Comparison of ENCODE assay signal across 8 cellular contexts in genomic region chr1:27392778-27393635, GRCh38. TPM values are rescaled to one million over a fixed set of nuclear protein-coding genes. Genes with fewer than 3 reads are reported as not detected.
DNase-seq lines count a peak whose midpoint lies in the region; ATAC-seq and TF ChIP-seq lines count a peak whose summit lies in the region.

No MANE protein-coding gene starts in this region.

- no peak overlapping the region for H3K27ac Mint-ChIP-seq in activated naive CD4-positive, alpha-beta T cell treated with anti-CD3 and anti-CD28 coated beads, Interleukin-2, amount 10 ng/mL, durations not matched to agents 7 days and 5 days
- peak overlapping the region in 1 of 2 donors; percentile 88 for H3K27ac Mint-ChIP-seq in activated naive CD4-positive, alpha-beta T cell treated with anti-CD3 and anti-CD28 coated beads, Interleukin-2, amount 50 U/mL, for 72 hours
- H3K27ac Mint-ChIP-seq in T-helper 17 cell (peak overlapping the region; percentile 90), glutamatergic neuron (ENCODE audit: unreplicated experiment) (no peak overlapping the region)
- H3K27ac Mint-ChIP-seq in stimulated activated naive B cell treated with anti-CD40 and anti-IgM and Interleukin-4, amounts not matched to agents 10 μg/mL and 1 μg/mL and 100 μg/mL, for 72 hours = peak overlapping the region; percentile 82

- CTCF ChIA-PET in activated naive CD4-positive, alpha-beta T cell treated with anti-CD3 and anti-CD28 coated beads, Interleukin-2, amount 10 ng/mL, durations not matched to agents 7 days and 5 days (lab: Charles Lee) = interaction anchor here (1.0 to 19.8 kb wide), 3 partner anchors 61 to 213 kb away, joined by 3 to 536 read pairs (median 6); no protein-coding TSS in a partner anchor

- H3K9me3 Mint-ChIP-seq in activated naive CD4-positive, alpha-beta T cell treated with anti-CD3 and anti-CD28 coated beads, Interleukin-2, amount 10 ng/mL, durations not matched to agents 7 days and 5 days = no peaks in the 10 kb centered on the region
- no peaks in the 10 kb centered on the region for H3K9me3 Mint-ChIP-seq in activated naive CD4-positive, alpha-beta T cell treated with anti-CD3 and anti-CD28 coated beads, Interleukin-2, amount 50 U/mL, for 72 hours
- no peaks in the 10 kb centered on the region for H3K9me3 Mint-ChIP-seq in glutamatergic neuron (ENCODE audit: unreplicated experiment)
- H3K9me3 Mint-ChIP-seq in stimulated activated naive B cell treated with anti-CD40 and anti-IgM and Interleukin-4, amounts not matched to agents 10 μg/mL and 1 μg/mL and 100 μg/mL, for 72 hours = no peaks in the 10 kb centered on the region

- no peak for TF ChIP-seq CTCF in glutamatergic neuron (IDR thresholded peaks at IDR 0.05; ENCODE audit: partially characterized antibody, unreplicated experiment)

- ATAC-seq in activated naive CD4-positive, alpha-beta T cell treated with anti-CD3 and anti-CD28 coated beads, Interleukin-2, amount 50 U/mL, for 72 hours = no peak
- ATAC-seq in T-helper 17 cell = no peak
- ATAC-seq in stimulated activated naive B cell treated with anti-CD40 and anti-IgM and Interleukin-4, amounts not matched to agents 10 μg/mL and 1 μg/mL and 100 μg/mL, for 72 hours (replicated peaks) = peak in 1 of 2 donors; percentile 19

- H3K36me3 Mint-ChIP-seq in activated naive CD4-positive, alpha-beta T cell treated with anti-CD3 and anti-CD28 coated beads, Interleukin-2, amount 10 ng/mL, durations not matched to agents 7 days and 5 days = no peaks in the 10 kb centered on the region
- H3K36me3 Mint-ChIP-seq in activated naive CD4-positive, alpha-beta T cell treated with anti-CD3 and anti-CD28 coated beads, Interleukin-2, amount 50 U/mL, for 72 hours = no peaks in the 10 kb centered on the region
- H3K36me3 Mint-ChIP-seq in T-helper 17 cell (ENCODE audit: low read depth) (no peaks in the 10 kb centered on the region), glutamatergic neuron (ENCODE audit: unreplicated experiment) (no peaks in the 10 kb centered on the region)
- no peaks in the 10 kb centered on the region for H3K36me3 Mint-ChIP-seq in stimulated activated naive B cell treated with anti-CD40 and anti-IgM and Interleukin-4, amounts not matched to agents 10 μg/mL and 1 μg/mL and 100 μg/mL, for 72 hours

- H3K27me3 Mint-ChIP-seq in activated naive CD4-positive, alpha-beta T cell treated with anti-CD3 and anti-CD28 coated beads, Interleukin-2, amount 10 ng/mL, durations not matched to agents 7 days and 5 days = peaks cover 35% of the 10 kb centered on the region
- H3K27me3 Mint-ChIP-seq in T-helper 17 cell (no peaks in the 10 kb centered on the region), glutamatergic neuron (ENCODE audit: unreplicated experiment) (peaks cover 10% of the 10 kb centered on the region)
- peaks cover 0 to 3% of the 10 kb centered on the region in 2 donors for H3K27me3 Mint-ChIP-seq in stimulated activated naive B cell treated with anti-CD40 and anti-IgM and Interleukin-4, amounts not matched to agents 10 μg/mL and 1 μg/mL and 100 μg/mL, for 72 hours

- H3K4me3 Mint-ChIP-seq in activated naive CD4-positive, alpha-beta T cell treated with anti-CD3 and anti-CD28 coated beads, Interleukin-2, amount 10 ng/mL, durations not matched to agents 7 days and 5 days = peak overlapping the region; percentile 71
- peak overlapping the region; percentile 92 for H3K4me3 Mint-ChIP-seq in T-helper 17 cell
- peak overlapping the region; percentile 82 for H3K4me3 Mint-ChIP-seq in glutamatergic neuron (ENCODE audit: unreplicated experiment)
- peak overlapping the region; percentile 87 to 93 for H3K4me3 Mint-ChIP-seq in stimulated activated naive B cell treated with anti-CD40 and anti-IgM and Interleukin-4, amounts not matched to agents 10 μg/mL and 1 μg/mL and 100 μg/mL, for 72 hours

- DNase-seq in activated naive CD4-positive, alpha-beta T cell treated with anti-CD3 and anti-CD28 coated beads, Interleukin-2, amount 10 ng/mL, durations not matched to agents 7 days and 5 days = no peak
- DNase-seq in activated naive CD4-positive, alpha-beta T cell treated with anti-CD3 and anti-CD28 coated beads, Interleukin-2, amount 50 U/mL, for 72 hours (ENCODE audit: low spot score in 2 of 2) = no peak
- DNase-seq in T-helper 17 cell (no peak), glutamatergic neuron (peak; percentile 35), A172 (ENCODE audit: low spot score) (no peak), putamen (ENCODE audit: low spot score) (no peak), DMS 273 (lab: John Stamatoyannopoulos, UW; ENCODE audit: unreplicated experiment) (no peak)
- DNase-seq in stimulated activated naive B cell treated with anti-CD40 and anti-IgM and Interleukin-4, amounts not matched to agents 10 μg/mL and 1 μg/mL and 100 μg/mL, for 72 hours = no peak

- peaks cover 22% of the 10 kb centered on the region for H3K4me1 Mint-ChIP-seq in activated naive CD4-positive, alpha-beta T cell treated with anti-CD3 and anti-CD28 coated beads, Interleukin-2, amount 10 ng/mL, durations not matched to agents 7 days and 5 days
- peaks cover 21% of the 10 kb centered on the region for H3K4me1 Mint-ChIP-seq in T-helper 17 cell
- peaks cover 14% of the 10 kb centered on the region for H3K4me1 Mint-ChIP-seq in glutamatergic neuron (ENCODE audit: low read depth, unreplicated experiment)
- peaks cover 23 to 38% of the 10 kb centered on the region in 2 donors for H3K4me1 Mint-ChIP-seq in stimulated activated naive B cell treated with anti-CD40 and anti-IgM and Interleukin-4, amounts not matched to agents 10 μg/mL and 1 μg/mL and 100 μg/mL, for 72 hours

- no peaks in the 10 kb centered on the region for H3K9me3 ChIP-seq in T-helper 17 cell (ENCODE audit: control insufficient read depth, low read length, poor library complexity, severe bottlenecking)

RNA-seq across cellular contexts. Expression of gene GPR3, which starts 0.6 kb away (rescaled TPM):
- under 1 TPM; 0.25 to 0.72 TPM for total RNA-seq in activated naive CD4-positive, alpha-beta T cell treated with anti-CD3 and anti-CD28 coated beads, Interleukin-2, amount 50 U/mL, for 72 hours
- total RNA-seq in T-helper 17 cell = under 1 TPM in 1 of 2 donors, not detected in 1; 0.30 TPM
- 1.5 TPM for total RNA-seq in glutamatergic neuron (ENCODE audit: unreplicated experiment)
- total RNA-seq in A172 (2014; rRNA removed; shearing (Covaris generic)) = 0.05 and 0.50 TPM in 2 replicates

RNA-seq across cellular contexts. Expression of gene CD164L2, which starts 9.9 kb away (rescaled TPM):
- total RNA-seq in activated naive CD4-positive, alpha-beta T cell treated with anti-CD3 and anti-CD28 coated beads, Interleukin-2, amount 50 U/mL, for 72 hours = not detected
- not detected for total RNA-seq in T-helper 17 cell
- total RNA-seq in glutamatergic neuron (ENCODE audit: unreplicated experiment) = not detected
- not detected in 2 replicates for total RNA-seq in A172 (2014; rRNA removed; shearing (Covaris generic))

RNA-seq across cellular contexts. Expression of gene FCN3, which starts 18.4 kb away (rescaled TPM):
- not detected for total RNA-seq in activated naive CD4-positive, alpha-beta T cell treated with anti-CD3 and anti-CD28 coated beads, Interleukin-2, amount 50 U/mL, for 72 hours
- total RNA-seq in T-helper 17 cell = not detected
- not detected for total RNA-seq in glutamatergic neuron (ENCODE audit: unreplicated experiment)
- not detected in 2 replicates for total RNA-seq in A172 (2014; rRNA removed; shearing (Covaris generic))

RNA-seq across cellular contexts. Expression of gene MAP3K6, which starts 26.2 kb away (rescaled TPM):
- 10 to 100 TPM in 1 of 2 donors, 1 to 10 TPM in 1; 5.5 to 14.7 TPM for total RNA-seq in activated naive CD4-positive, alpha-beta T cell treated with anti-CD3 and anti-CD28 coated beads, Interleukin-2, amount 50 U/mL, for 72 hours
- 1 to 10 TPM; 3.3 to 4.9 TPM for total RNA-seq in T-helper 17 cell
- 10.0 TPM for total RNA-seq in glutamatergic neuron (ENCODE audit: unreplicated experiment)
- 7.1 and 13.2 TPM in 2 replicates for total RNA-seq in A172 (2014; rRNA removed; shearing (Covaris generic))

RNA-seq across cellular contexts. Expression of gene SYTL1, which starts 51.2 kb away (rescaled TPM):
- total RNA-seq in activated naive CD4-positive, alpha-beta T cell treated with anti-CD3 and anti-CD28 coated beads, Interleukin-2, amount 50 U/mL, for 72 hours = 10 to 100 TPM; 15.6 to 35.1 TPM
- total RNA-seq in T-helper 17 cell (100 to 1,000 TPM; 206 to 261 TPM), glutamatergic neuron (ENCODE audit: unreplicated experiment) (3.2 TPM)
- 1.8 and 3.5 TPM in 2 replicates for total RNA-seq in A172 (2014; rRNA removed; shearing (Covaris generic))

Comparison
In these comparisons a context has a peak if more than half of its experiments do, and no peak if none do; other contexts are left out.
1. H3K27ac Mint-ChIP-seq: peak in T-helper 17 cell (single experiment) and stimulated activated naive B cell treated with anti-CD40 and anti-IgM and Interleukin-4, amounts not matched to agents 10 μg/mL and 1 μg/mL and 100 μg/mL, for 72 hours (single experiment); none in activated naive CD4-positive, alpha-beta T cell treated with anti-CD3 and anti-CD28 coated beads, Interleukin-2, amount 10 ng/mL, durations not matched to agents 7 days and 5 days (single experiment) and glutamatergic neuron (single experiment).
2. Peak in every context shown above with its lines, with median percentiles within 50 percentile points of each other: H3K4me3 Mint-ChIP-seq.